In the genomic region with DNA sequence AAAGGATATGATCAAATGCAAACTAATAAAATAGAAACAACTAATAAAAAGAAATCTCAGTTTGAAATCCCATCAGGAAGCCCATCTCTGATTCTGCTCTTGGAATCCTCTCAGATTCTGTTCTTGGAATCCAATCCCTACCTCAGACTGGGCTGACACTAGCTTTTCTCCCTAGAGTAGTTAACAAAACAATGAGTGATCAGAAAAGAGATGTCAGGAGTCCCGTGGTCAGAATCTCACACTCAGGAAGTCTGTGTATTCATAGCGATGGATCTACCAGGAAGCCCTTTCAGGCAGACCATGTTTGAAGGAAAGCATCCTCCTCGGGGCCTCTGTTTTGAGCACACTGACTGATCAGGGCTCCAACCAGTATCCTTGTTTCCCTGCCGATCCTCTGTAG, we compare ENCODE assay signal across 17 cellular contexts.
DNase-seq lines count a peak whose midpoint lies in the region; ATAC-seq and TF ChIP-seq lines count a peak whose summit lies in the region.
"Had no signal": no experiment of that assay in that cellular context is flagged by ENCODE, and none has a peak within 500 bp of the region (broad histone marks: within the 10 kb centered on the region; RNA-seq: fewer than 3 reads in every experiment).

No MANE protein-coding gene starts in this region.

- H3K9ac ChIP-seq in mammary epithelial cell (ENCODE audit: insufficient read depth, low read length), result no peak overlapping the region
- no peak overlapping the region for H3K9ac ChIP-seq in neural progenitor cell

- H3K36me3 Mint-ChIP-seq in neural progenitor cell, result peaks cover 12% of the 10 kb centered on the region

- H3K4me1 ChIP-seq in breast epithelium (no peaks in the 10 kb centered on the region), mammary epithelial cell (ENCODE audit: insufficient read depth, low read length) (no peaks in the 10 kb centered on the region), heart right ventricle (peaks cover 0 to 35% (median 5%) of the 10 kb centered on the region in 9 donors), neural progenitor cell (peaks cover 38% of the 10 kb centered on the region), vagina (peaks cover 27% of the 10 kb centered on the region)

- H3K4me3 Mint-ChIP-seq in neural progenitor cell, result no peak overlapping the region
- H3K4me3 Mint-ChIP-seq: activated naive CD8-positive, alpha-beta T cell; CD8-positive, alpha-beta memory T cell; T-helper 1 cell treated with Interleukin-12 subunit alpha and Interleukin-12 subunit beta and Interleukin-4 antibody, amounts not matched to agents 30 μg/mL and 1 μg/mL, for 36 hours had no signal

- H3K79me2 ChIP-seq in mammary epithelial cell (ENCODE audit: insufficient read depth, low read length) (no peaks in the 10 kb centered on the region), neural progenitor cell (ENCODE audit: low read depth) (no peaks in the 10 kb centered on the region)

- TF ChIP-seq POLR2A in breast epithelium (IDR thresholded peaks at IDR 0.05), result no peak
- TF ChIP-seq POLR2A in vagina (IDR thresholded peaks at IDR 0.05), result no peak

- in situ Hi-C loops in mammary epithelial cell (cut with MboI; ENCODE audit: low sequenced_read_pairs in 2 of 2), result no loop called here

- ATAC-seq in heart right ventricle, result peak in 6 of 8 donors; percentile 27 to 85 (median 54)

- peak overlapping the region; percentile 16 for H3K27ac Mint-ChIP-seq in neural progenitor cell
- H3K27ac Mint-ChIP-seq: activated naive CD8-positive, alpha-beta T cell; T-helper 1 cell treated with Interleukin-12 subunit alpha and Interleukin-12 subunit beta and Interleukin-4 antibody, amounts not matched to agents 30 μg/mL and 1 μg/mL, for 36 hours had no signal

- H3K36me3 ChIP-seq in breast epithelium, result no peaks in the 10 kb centered on the region
- no peaks in the 10 kb centered on the region for H3K36me3 ChIP-seq in mammary epithelial cell (ENCODE audit: insufficient read depth, low read length)
- H3K36me3 ChIP-seq in heart right ventricle, result peaks cover 0 to 4% (median 0%) of the 10 kb centered on the region in 9 donors
- H3K36me3 ChIP-seq in neural progenitor cell, result no peaks in the 10 kb centered on the region
- H3K36me3 ChIP-seq in vagina, result no peaks in the 10 kb centered on the region
- H3K36me3 ChIP-seq: tibial artery had no signal

- no TSS peak for BruUV-seq in mammary epithelial cell (replicated peaks; lab: Mats Ljungman, UMichigan)

- WGBS in mammary epithelial cell (ENCODE audit: low coverage, missing lambda C conversion rate), result 94% methylated on average over 4 of the region's 4 CpGs
- 49 to 58% methylated on average over 4 of the region's 4 CpGs for whole genome bisulfite sequencing in heart right ventricle, 2 donors

- H3K4me3 ChIP-seq in breast epithelium, result no peak overlapping the region
- H3K4me3 ChIP-seq in mammary epithelial cell (replicated peaks in 1 of 3; ENCODE audit: insufficient read depth in 1 of 3, low read depth in 2 of 3, low read length in 3 of 3), result no peak overlapping the region
- H3K4me3 ChIP-seq in heart right ventricle, result no peak overlapping the region
- H3K4me3 ChIP-seq in neural progenitor cell, result no peak overlapping the region
- no peak overlapping the region for H3K4me3 ChIP-seq in vagina
- H3K4me3 ChIP-seq: esophagus muscularis mucosa, tibial artery had no signal

- peak overlapping the region; percentile 2 to 64 for H3K27ac ChIP-seq in breast epithelium
- no peak overlapping the region for H3K27ac ChIP-seq in mammary epithelial cell (ENCODE audit: insufficient read depth, low read depth, low read length)
- H3K27ac ChIP-seq in heart right ventricle, result peak overlapping the region in 6 of 10 donors; percentile 12 to 67 (median 44)
- no peak overlapping the region for H3K27ac ChIP-seq in neural progenitor cell
- peak overlapping the region; percentile 76 for H3K27ac ChIP-seq in vagina
- H3K27ac ChIP-seq: esophagus muscularis mucosa, RWPE1 had no signal

- H2AFZ ChIP-seq in mammary epithelial cell (ENCODE audit: low read depth, low read length) (no peak overlapping the region), neural progenitor cell (replicated peaks) (no peak overlapping the region)

- H4K20me1 ChIP-seq in mammary epithelial cell (ENCODE audit: insufficient read depth, low read length) (no peaks in the 10 kb centered on the region), neural progenitor cell (ENCODE audit: low read depth) (no peaks in the 10 kb centered on the region)

- TF ChIP-seq CTCF in breast epithelium (IDR thresholded peaks at IDR 0.05), result no peak
- TF ChIP-seq CTCF in mammary epithelial cell (conservative IDR thresholded peaks at IDR 0.05 in 1 of 2, IDR thresholded peaks at IDR 0.05 in 1 of 2; ENCODE audit: extremely low read depth in 1 of 2, insufficient read depth in 1 of 2, low read depth in 1 of 2, low read length in 2 of 2), result no peak
- TF ChIP-seq CTCF in heart right ventricle (IDR thresholded peaks at IDR 0.05), result no peak
- no peak for TF ChIP-seq CTCF in neural progenitor cell (IDR thresholded peaks at IDR 0.05)
- TF ChIP-seq CTCF in vagina (IDR thresholded peaks at IDR 0.05), result no peak

- H3K27me3 Mint-ChIP-seq in neural progenitor cell (ENCODE audit: insufficient read depth, low read depth), result peaks cover 5% of the 10 kb centered on the region
- H3K27me3 Mint-ChIP-seq: activated naive CD8-positive, alpha-beta T cell; CD8-positive, alpha-beta memory T cell had no signal

- no peak overlapping the region for H3K4me2 ChIP-seq in mammary epithelial cell (ENCODE audit: insufficient read depth, low read depth, low read length)
- no peak overlapping the region for H3K4me2 ChIP-seq in neural progenitor cell

- H3F3A ChIP-seq in neural progenitor cell (ENCODE audit: low read depth), result peaks cover 21% of the 10 kb centered on the region

- CTCF ChIA-PET in mammary epithelial cell (lab: Charles Lee; ENCODE audit: low non-redundant PET), result no interaction called here

- H3K27me3 ChIP-seq in breast epithelium (no peaks in the 10 kb centered on the region), mammary epithelial cell (ENCODE audit: insufficient read depth, low read length) (no peaks in the 10 kb centered on the region), heart right ventricle (no peaks in the 10 kb centered on the region), neural progenitor cell (no peaks in the 10 kb centered on the region), vagina (no peaks in the 10 kb centered on the region)
- H3K27me3 ChIP-seq: esophagus muscularis mucosa, tibial artery had no signal

- intact Hi-C loops in breast epithelium (cut with DNase I; ENCODE audit: low total_unique reads), result no loop called here
- intact Hi-C loops in mammary epithelial cell (cut with micrococcal nuclease), result no loop called here
- intact Hi-C loops in heart right ventricle (cut with DNase I), result no loop called here
- intact Hi-C loops in vagina (cut with DNase I), result no loop called here

- DNase-seq in breast epithelium (ENCODE audit: low spot score in 2 of 2), result no peak
- no peak for DNase-seq in mammary epithelial cell
- peak in 1 of 2 donors; percentile 23 for DNase-seq in heart right ventricle
- peak; percentile 8 for DNase-seq in neural progenitor cell (ENCODE audit: low spot score)
- DNase-seq in vagina (ENCODE audit: extremely low spot score in 2 of 2), result no peak
- no peak for DNase-seq in activated effector memory CD4-positive, alpha-beta T cell treated with anti-CD3 and anti-CD28 coated beads, Interleukin-2, amount 50 U/mL, for 16 hours
- DNase-seq in NCI-H1417 (lab: John Stamatoyannopoulos, UW), result no peak
- no peak for DNase-seq in DMS 273 (lab: John Stamatoyannopoulos, UW; ENCODE audit: unreplicated experiment)
- DNase-seq: 8988T; CD8-positive, alpha-beta memory T cell; NCI-H1694; NCI-H748 treated with DMSO at 0.1 percent for 48 hours had no signal

- dilution Hi-C loops in mammary epithelial cell (cut with HindIII; ENCODE audit: low sequenced_read_pairs), result loop anchor here (5.0 kb wide), 1 partner anchor 33 kb away; no protein-coding TSS in a partner anchor

- peaks cover 2% of the 10 kb centered on the region for H3K9me3 Mint-ChIP-seq in neural progenitor cell
- H3K9me3 Mint-ChIP-seq: CD8-positive, alpha-beta memory T cell; T-helper 1 cell treated with Interleukin-12 subunit alpha and Interleukin-12 subunit beta and Interleukin-4 antibody, amounts not matched to agents 30 μg/mL and 1 μg/mL, for 36 hours had no signal

- H3K9me3 ChIP-seq in breast epithelium (no peaks in the 10 kb centered on the region), mammary epithelial cell (replicated peaks; ENCODE audit: insufficient read depth, low read length) (no peaks in the 10 kb centered on the region), heart right ventricle (peaks cover 0 to 2% (median 0%) of the 10 kb centered on the region in 11 donors), neural progenitor cell (ENCODE audit: low read depth) (no peaks in the 10 kb centered on the region), vagina (no peaks in the 10 kb centered on the region)
- H3K9me3 ChIP-seq: esophagus muscularis mucosa, tibial artery had no signal

- peaks cover 12% of the 10 kb centered on the region for H3K4me1 Mint-ChIP-seq in neural progenitor cell

Comparison
In these comparisons a context has a peak if more than half of its experiments do, and no peak if none do; other contexts are left out.
1. H3K27ac ChIP-seq: peak in breast epithelium (2 of 2), heart right ventricle (6 of 10) and vagina (single experiment); none in mammary epithelial cell (single experiment) and neural progenitor cell (single experiment).